10 cellular contexts compared by ENCODE assay signal in the genomic region with DNA sequence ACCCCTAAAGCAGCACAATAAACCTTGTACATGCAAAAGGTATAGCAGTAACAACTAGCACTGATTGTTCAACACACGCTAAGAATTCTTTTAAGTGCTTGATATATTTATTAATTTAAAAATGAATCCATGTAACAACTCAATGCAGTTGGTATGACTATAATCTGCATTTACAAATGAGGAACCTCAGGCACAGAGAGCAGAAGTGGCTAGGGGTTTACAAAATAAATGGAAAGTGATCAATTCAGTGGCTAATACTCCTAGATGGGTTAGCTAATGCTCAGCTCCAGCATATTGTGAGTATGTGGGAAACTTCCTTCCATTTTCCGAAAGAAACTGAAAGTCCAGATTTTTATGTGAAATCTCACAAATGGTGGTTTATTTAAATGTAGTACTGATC.
DNase-seq lines count a peak whose midpoint lies in the region; ATAC-seq lines count a peak whose summit lies in the region.
"Had no signal": no experiment of that assay in that cellular context is flagged by ENCODE, and none has a peak within 500 bp of the region (broad histone marks: within the 10 kb centered on the region; RNA-seq: fewer than 3 reads in every experiment).

No MANE protein-coding gene starts in this region.

- H3K36me3 Mint-ChIP-seq in CD4-positive, CD25-positive, alpha-beta regulatory T cell: peaks cover 19% of the 10 kb centered on the region
- H3K36me3 Mint-ChIP-seq in activated T-helper 1 cell treated with anti-CD3 and anti-CD28 coated beads, Interleukin-12 subunit alpha, Interleukin-12 subunit beta, Interleukin-2, Interleukin-4 antibody, amounts not matched to agents 30 ng/mL and 10 ng/mL and 1 ng/mL, durations not matched to agents 14 hours and 24 hours and 36 hours (ENCODE audit: low read depth): peaks cover 19% of the 10 kb centered on the region

- H3K27me3 ChIP-seq in CD4-positive, CD25-positive, alpha-beta regulatory T cell (ENCODE audit: control insufficient read depth, insufficient read depth, low read length): no peaks in the 10 kb centered on the region

- no peak for DNase-seq in CD4-positive, CD25-positive, alpha-beta regulatory T cell
- DNase-seq in activated T-helper 1 cell treated with anti-CD3 and anti-CD28 coated beads, Interleukin-12 subunit alpha, Interleukin-12 subunit beta, Interleukin-2, Interleukin-4 antibody, amounts not matched to agents 30 ng/mL and 10 ng/mL and 1 ng/mL, durations not matched to agents 14 hours and 24 hours and 36 hours (ENCODE audit: low spot score): no peak
- DNase-seq in Ammon's horn (ENCODE audit: low spot score): no peak
- no peak for DNase-seq in stimulated activated CD4-positive, alpha-beta T cell treated with anti-CD3 and anti-CD28 coated beads, Interleukin-2, amount 100 ng/mL, for 24 hours
- DNase-seq in cerebellar nuclear complex (lab: John Stamatoyannopoulos, UW): no peak
- DNase-seq in NCI-H526 (lab: John Stamatoyannopoulos, UW): no peak
- DNase-seq: Caco-2 had no signal

- peak overlapping the region; percentile 78 to 91 (median 90) for H3K27ac Mint-ChIP-seq in CD4-positive, CD25-positive, alpha-beta regulatory T cell
- peak overlapping the region; percentile 37 for H3K27ac Mint-ChIP-seq in activated T-helper 1 cell treated with anti-CD3 and anti-CD28 coated beads, Interleukin-12 subunit alpha, Interleukin-12 subunit beta, Interleukin-2, Interleukin-4 antibody, amounts not matched to agents 30 ng/mL and 10 ng/mL and 1 ng/mL, durations not matched to agents 14 hours and 24 hours and 36 hours

- peak overlapping the region; percentile 61 for H3K4me3 ChIP-seq in CD4-positive, CD25-positive, alpha-beta regulatory T cell (ENCODE audit: low read depth, low read length)

- H3K9me3 Mint-ChIP-seq in CD4-positive, CD25-positive, alpha-beta regulatory T cell: peaks cover 0 to 1% (median 0%) of the 10 kb centered on the region in 7 donors
- no peaks in the 10 kb centered on the region for H3K9me3 Mint-ChIP-seq in activated T-helper 1 cell treated with anti-CD3 and anti-CD28 coated beads, Interleukin-12 subunit alpha, Interleukin-12 subunit beta, Interleukin-2, Interleukin-4 antibody, amounts not matched to agents 30 ng/mL and 10 ng/mL and 1 ng/mL, durations not matched to agents 14 hours and 24 hours and 36 hours

- no peak for ATAC-seq in CD4-positive, CD25-positive, alpha-beta regulatory T cell (ENCODE audit: low read depth in 2 of 2)
- ATAC-seq in GM19043 (IDR thresholded peaks at IDR 0.05; ENCODE audit: low read depth, unreplicated experiment) (peak; percentile 10), HG03095 (IDR thresholded peaks at IDR 0.05; ENCODE audit: unreplicated experiment) (peak; percentile 37)

- intact Hi-C loops in activated T-helper 1 cell treated with anti-CD3 and anti-CD28 coated beads, Interleukin-12 subunit alpha, Interleukin-12 subunit beta, Interleukin-2, Interleukin-4 antibody, amounts not matched to agents 30 ng/mL and 10 ng/mL and 1 ng/mL, durations not matched to agents 14 hours and 24 hours and 36 hours (cut with micrococcal nuclease): no loop called here

- no peaks in the 10 kb centered on the region for H3K9me3 ChIP-seq in CD4-positive, CD25-positive, alpha-beta regulatory T cell (ENCODE audit: control insufficient read depth in 2 of 2, low read length in 2 of 2)
- H3K9me3 ChIP-seq: Caco-2 had no signal

- H3K4me3 Mint-ChIP-seq in CD4-positive, CD25-positive, alpha-beta regulatory T cell: peak overlapping the region in 3 of 4 donors; percentile 39 to 82 (median 59)
- peak overlapping the region; percentile 6 for H3K4me3 Mint-ChIP-seq in activated T-helper 1 cell treated with anti-CD3 and anti-CD28 coated beads, Interleukin-12 subunit alpha, Interleukin-12 subunit beta, Interleukin-2, Interleukin-4 antibody, amounts not matched to agents 30 ng/mL and 10 ng/mL and 1 ng/mL, durations not matched to agents 14 hours and 24 hours and 36 hours

- H3K4me1 Mint-ChIP-seq in CD4-positive, CD25-positive, alpha-beta regulatory T cell: peaks cover 23 to 47% (median 27%) of the 10 kb centered on the region in 4 donors
- H3K4me1 Mint-ChIP-seq in activated T-helper 1 cell treated with anti-CD3 and anti-CD28 coated beads, Interleukin-12 subunit alpha, Interleukin-12 subunit beta, Interleukin-2, Interleukin-4 antibody, amounts not matched to agents 30 ng/mL and 10 ng/mL and 1 ng/mL, durations not matched to agents 14 hours and 24 hours and 36 hours (ENCODE audit: low read depth): peaks cover 10% of the 10 kb centered on the region

- no peaks in the 10 kb centered on the region for H3K27me3 Mint-ChIP-seq in CD4-positive, CD25-positive, alpha-beta regulatory T cell
- H3K27me3 Mint-ChIP-seq in activated T-helper 1 cell treated with anti-CD3 and anti-CD28 coated beads, Interleukin-12 subunit alpha, Interleukin-12 subunit beta, Interleukin-2, Interleukin-4 antibody, amounts not matched to agents 30 ng/mL and 10 ng/mL and 1 ng/mL, durations not matched to agents 14 hours and 24 hours and 36 hours (ENCODE audit: insufficient read depth): no peaks in the 10 kb centered on the region

- H3K36me3 ChIP-seq in CD4-positive, CD25-positive, alpha-beta regulatory T cell (ENCODE audit: control insufficient read depth, insufficient read depth, low read length): peaks cover 16% of the 10 kb centered on the region

- H3K27ac ChIP-seq in CD4-positive, CD25-positive, alpha-beta regulatory T cell (ENCODE audit: insufficient read depth, low read length, poor library complexity, severe bottlenecking): no peak overlapping the region
- H3K27ac ChIP-seq: KMS-11 had no signal

- H3K4me1 ChIP-seq in CD4-positive, CD25-positive, alpha-beta regulatory T cell (ENCODE audit: control insufficient read depth, insufficient read depth, low read length, poor library complexity, severe bottlenecking): peaks cover 10% of the 10 kb centered on the region
- H3K4me1 ChIP-seq: Caco-2 had no signal

Comparison
In these comparisons a context has a peak if more than half of its experiments do, and no peak if none do; other contexts are left out.
1. ATAC-seq: peak in GM19043 (single experiment) and HG03095 (single experiment); none in CD4-positive, CD25-positive, alpha-beta regulatory T cell (0 of 2).